In genomic region chr16:89965447-89966225, GRCh38 we compare ENCODE assay signal across 24 cellular contexts.
"Had no signal": no experiment of that assay in that cellular context is flagged by ENCODE, and none has a peak within 500 bp of the region (broad histone marks: within the 10 kb centered on the region; RNA-seq: fewer than 3 reads in every experiment).

No MANE protein-coding gene starts in this region.

- H3K4me1 ChIP-seq: pancreas, psoas muscle, thyroid gland had no signal

- H3K4me3 Mint-ChIP-seq: effector memory CD8-positive, alpha-beta T cell; naive thymus-derived CD4-positive, alpha-beta T cell; type B pancreatic cell had no signal

- ATAC-seq: effector memory CD8-positive, alpha-beta T cell; left cardiac atrium; left ventricle myocardium superior; naive thymus-derived CD4-positive, alpha-beta T cell; pancreas; psoas muscle; sciatic nerve had no signal

- H3K27ac Mint-ChIP-seq: effector memory CD8-positive, alpha-beta T cell; naive thymus-derived CD4-positive, alpha-beta T cell; type B pancreatic cell had no signal

- H3K27me3 ChIP-seq: cardiac muscle cell, pancreas, spleen, suprapubic skin, thyroid gland had no signal

- H3K9me3 Mint-ChIP-seq: effector memory CD8-positive, alpha-beta T cell; type B pancreatic cell had no signal

- DNase-seq: effector memory CD8-positive, alpha-beta T cell; kidney; left cardiac atrium; left ventricle myocardium superior; mesendoderm; naive thymus-derived CD4-positive, alpha-beta T cell; nucleus accumbens; pancreas; psoas muscle; retina; spleen; stimulated activated CD4-positive, alpha-beta T cell treated with anti-CD3 and anti-CD28 coated beads, Interleukin-15, amount 100 ng/mL, for 24 hours; stimulated activated CD4-positive, alpha-beta T cell treated with anti-CD3 and anti-CD28 coated beads, Interleukin-1b, Interleukin-23, amount 100 ng/mL, for 48 hours; stimulated activated CD4-positive, alpha-beta T cell treated with anti-CD3 and anti-CD28 coated beads, Interleukin-4, amount 100 ng/mL, for 24 hours; stimulated activated naive CD4-positive, alpha-beta T cell; thyroid gland had no signal

- FAIRE-seq: endothelial cell of umbilical vein, frontal cortex, kidney, pancreas, urothelium cell line had no signal

- H3K4me3 ChIP-seq: cardiac muscle cell, lung, pancreas, psoas muscle, spleen, suprapubic skin, thyroid gland had no signal

- H3K36me3 ChIP-seq: pancreas, thyroid gland had no signal

- H3K9me3 ChIP-seq: pancreas, psoas muscle, spleen, suprapubic skin, thyroid gland had no signal

- H3K27me3 Mint-ChIP-seq: effector memory CD8-positive, alpha-beta T cell; naive thymus-derived CD4-positive, alpha-beta T cell; type B pancreatic cell had no signal

- H3K27ac ChIP-seq: cardiac muscle cell, pancreas, psoas muscle, spleen, suprapubic skin, thyroid gland had no signal
